Comparison of ENCODE assay signal across 8 cellular contexts in the genomic region with DNA sequence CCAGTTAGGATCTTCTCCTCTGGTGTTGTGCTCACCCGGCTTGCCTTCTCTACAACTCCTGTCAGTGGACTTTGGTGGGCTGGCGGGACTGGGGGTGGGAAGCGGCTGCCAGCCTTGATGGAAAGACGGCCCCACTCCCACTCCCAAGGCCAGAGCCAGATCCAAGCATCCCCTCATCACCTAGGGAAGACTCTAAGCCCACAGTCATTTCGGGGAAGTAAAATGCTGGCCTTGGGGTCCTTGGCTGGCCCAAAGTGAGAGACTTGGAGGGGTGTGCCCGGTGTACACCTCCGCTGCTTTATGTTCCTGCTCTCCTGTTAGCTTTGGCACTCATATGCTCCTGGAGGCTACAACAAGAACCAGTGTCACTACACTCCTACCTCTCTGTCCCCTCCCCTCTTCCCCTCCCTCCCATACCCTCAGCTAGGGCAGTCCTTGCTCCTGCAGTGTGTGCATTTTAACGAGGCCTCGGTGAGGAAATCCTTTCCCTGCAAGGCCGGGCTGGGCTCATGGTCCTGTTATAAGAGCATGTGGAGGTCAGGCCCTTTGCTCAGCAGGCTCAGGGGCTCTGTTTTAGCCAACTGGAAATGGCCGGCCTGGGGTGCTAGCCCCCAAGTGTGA. TPM values are rescaled to one million over a fixed set of nuclear protein-coding genes. Genes with fewer than 3 reads are reported as not detected.
DNase-seq lines count a peak whose midpoint lies in the region; ATAC-seq and TF ChIP-seq lines count a peak whose summit lies in the region.

No MANE protein-coding gene starts in this region.

- TF ChIP-seq CTCF in chondrocyte (IDR thresholded peaks at IDR 0.05): no peak
- TF ChIP-seq CTCF in psoas muscle (IDR thresholded peaks at IDR 0.05): no peak

- in situ Hi-C loops in KBM-7 (cut with MboI; ENCODE audit: low pct_unique_long_range_greater_than_20kb, low sequenced_read_pairs): loop anchor here (25.0 kb wide), 1 partner anchor 813 kb away; no protein-coding TSS in a partner anchor

- peak overlapping the region; percentile 92 for H3K27ac ChIP-seq in psoas muscle

- DNase-seq in EH (ENCODE audit: low read depth): peak; percentile 89
- DNase-seq in KBM-7: peak; percentile 31
- DNase-seq in chondrocyte (ENCODE audit: low spot score): peak; percentile 34
- peak in 1 of 2 donors; percentile 61 for DNase-seq in psoas muscle
- no peak for DNase-seq in superior temporal gyrus (ENCODE audit: extremely low spot score)
- DNase-seq in effector CD8-positive, alpha-beta T cell (lab: John Stamatoyannopoulos, UW): no peak
- DNase-seq in stimulated activated naive CD4-positive, alpha-beta T cell treated with Interleukin-2 at 50 U/mL for 16 hours (lab: John Stamatoyannopoulos, UW): no peak
- no peak for DNase-seq in middle frontal gyrus (ENCODE audit: extremely low spot score, low spot score)

- peaks cover 23% of the 10 kb centered on the region for H3K4me1 ChIP-seq in psoas muscle

- peaks cover 79% of the 10 kb centered on the region for H3K27me3 Mint-ChIP-seq in chondrocyte (ENCODE audit: low read depth)

- no peak overlapping the region for H3K27ac Mint-ChIP-seq in chondrocyte (ENCODE audit: unreplicated experiment)

- peaks cover 13% of the 10 kb centered on the region for H3K4me1 Mint-ChIP-seq in chondrocyte (ENCODE audit: low read depth)

- ATAC-seq in psoas muscle: peak in 3 of 4 donors; percentile 19 to 28 (median 22)

- intact Hi-C loops in psoas muscle (cut with DNase I): no loop called here

- H3K4me3 ChIP-seq in psoas muscle: peak overlapping the region; percentile 79

- H3K4me3 Mint-ChIP-seq in chondrocyte (ENCODE audit: unreplicated experiment): no peak overlapping the region

- no peaks in the 10 kb centered on the region for H3K9me3 Mint-ChIP-seq in chondrocyte (ENCODE audit: low read depth)

- no peaks in the 10 kb centered on the region for H3K9me3 ChIP-seq in psoas muscle

- H3K36me3 Mint-ChIP-seq in chondrocyte (ENCODE audit: low read depth): peaks cover 13% of the 10 kb centered on the region

- WGBS in psoas muscle, 3 donors: 53 to 74% (median 70%) methylated on average over 11 of the region's 11 CpGs

- peaks cover 0 to 4% (median 0%) of the 10 kb centered on the region in 3 donors for H3K27me3 ChIP-seq in psoas muscle (ENCODE audit: insufficient read depth in 3 of 3, low read length in 2 of 3)

- H3K36me3 ChIP-seq in psoas muscle (ENCODE audit: insufficient read depth in 1 of 2, low read depth in 1 of 2): no peaks in the 10 kb centered on the region

RNA-seq across cellular contexts. Expression of gene HOXA10, which starts 1.0 kb away (rescaled TPM):
- 0.12 to 0.21 TPM in 2 of 3 replicates, not detected in the other for total RNA-seq in chondrocyte
- 10 to 100 TPM in 2 of 4 donors, under 1 TPM in 1, not detected in 1; 0.81 to 34.3 (median 19.2) TPM for total RNA-seq in psoas muscle
- 10 to 100 TPM; 17.2 to 77.5 (median 32.0) TPM for polyA plus RNA-seq in psoas muscle

RNA-seq across cellular contexts. Expression of gene HOXA9, which starts 9.8 kb away (rescaled TPM):
- total RNA-seq in chondrocyte (not detected in 3 replicates), psoas muscle (10 to 100 TPM in 1 of 4 donors, 1 to 10 TPM in 1, under 1 TPM in 1, not detected in 1; 0.81 to 19.9 (median 4.9) TPM)
- polyA plus RNA-seq in psoas muscle: 10 to 100 TPM; 13.8 to 55.9 (median 18.2) TPM

RNA-seq across cellular contexts. Expression of gene HOXA11, which starts 9.9 kb away (rescaled TPM):
- not detected in 3 replicates for total RNA-seq in chondrocyte
- 1 to 10 TPM in 1 of 4 donors, not detected in 3; 1.1 TPM for total RNA-seq in psoas muscle
- under 1 TPM; 0.08 to 0.90 (median 0.25) TPM for polyA plus RNA-seq in psoas muscle

RNA-seq across cellular contexts. Expression of gene HOXA7, which starts 18.6 kb away (rescaled TPM):
- total RNA-seq in chondrocyte (not detected in 3 replicates), psoas muscle (1 to 10 TPM; 4.7 to 8.4 (median 6.7) TPM)
- polyA plus RNA-seq in psoas muscle: 10 to 100 TPM in 1 of 3 donors, 1 to 10 TPM in 2; 2.9 to 10.2 (median 6.2) TPM

RNA-seq across cellular contexts. Expression of gene HOXA3, which starts 22.7 kb away (rescaled TPM):
- 9.3 to 12.1 TPM in 2 of 3 replicates, not detected in the other for total RNA-seq in chondrocyte
- 1 to 10 TPM; 3.3 to 5.6 (median 4.2) TPM for total RNA-seq in psoas muscle
- polyA plus RNA-seq in psoas muscle: 1 to 10 TPM in 1 of 3 donors, under 1 TPM in 2; 0.65 to 2.6 (median 0.97) TPM

Comparison
In these comparisons a context has a peak if more than half of its experiments do, and no peak if none do; other contexts are left out.
1. DNase-seq: peak in EH (single experiment), KBM-7 (single experiment) and chondrocyte (single experiment); none in superior temporal gyrus (single experiment), effector CD8-positive, alpha-beta T cell (single experiment), stimulated activated naive CD4-positive, alpha-beta T cell treated with Interleukin-2 at 50 U/mL for 16 hours (single experiment) and middle frontal gyrus (single experiment).